Comparison of ENCODE assay signal across 17 cellular contexts in the genomic region with DNA sequence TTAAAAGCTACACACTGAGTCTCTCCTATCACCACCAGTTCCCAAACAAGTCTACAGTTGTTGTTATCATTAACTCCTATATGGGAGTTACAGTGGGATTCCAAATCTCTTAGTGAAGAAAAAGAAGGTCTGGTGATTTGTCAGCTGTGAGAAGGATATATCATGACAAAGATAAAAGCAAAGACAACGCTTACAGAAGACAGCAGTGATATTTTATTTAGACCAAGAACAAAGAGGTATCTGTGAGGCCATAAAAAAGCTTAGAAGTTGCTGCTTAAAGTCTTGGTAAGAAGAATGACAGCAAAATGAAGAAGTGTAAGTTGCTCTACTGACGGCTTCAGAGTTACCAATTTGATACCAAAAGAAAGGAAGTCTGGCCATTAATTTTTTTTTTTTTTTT.
"Had no signal": no experiment of that assay in that cellular context is flagged by ENCODE, and none has a peak within 500 bp of the region (broad histone marks: within the 10 kb centered on the region; RNA-seq: fewer than 3 reads in every experiment).

No MANE protein-coding gene starts in this region.

- DNase-seq: activated B cell treated with CpG ODN at 0.5 μM for 24 hours; activated CD4-positive, alpha-beta T cell treated with anti-CD3 and anti-CD28 coated beads, Interleukin-2, amount 10 ng/mL, durations not matched to agents 24 days and 14 days; activated CD8-positive, alpha-beta memory T cell treated with anti-CD3 and anti-CD28 coated beads, Interleukin-2, amount 50 U/mL, for 4 hours; activated CD8-positive, alpha-beta T cell treated with anti-CD3 and anti-CD28 coated beads, Interleukin-2, amount 10 ng/mL, durations not matched to agents 7 days and 5 days; activated effector memory CD4-positive, alpha-beta T cell treated with anti-CD3 and anti-CD28 coated beads, Interleukin-2, amount 50 U/mL, for 16 hours; activated T-cell treated with anti-CD3 and anti-CD28 coated beads, Interleukin-2, amount 50 U/mL, for 48 hours; islet precursor cell; left ventricle myocardium inferior; natural killer cell; nucleus accumbens; right cardiac atrium; spleen had no signal

- ATAC-seq: activated CD8-positive, alpha-beta T cell treated with anti-CD3 and anti-CD28 coated beads, Interleukin-2, amount 10 ng/mL, durations not matched to agents 7 days and 5 days; natural killer cell; right cardiac atrium; stimulated activated memory B cell treated with anti-CD40 and anti-IgM and Interleukin-4, amounts not matched to agents 10 μg/mL and 1 μg/mL and 100 μg/mL, for 72 hours had no signal

- H3K27me3 Mint-ChIP-seq: activated B cell treated with CpG ODN at 0.5 μM for 24 hours; activated CD4-positive, alpha-beta T cell treated with anti-CD3 and anti-CD28 coated beads, Interleukin-2, amount 10 ng/mL, durations not matched to agents 24 days and 14 days; activated naive CD4-positive, alpha-beta T cell treated with anti-CD3 and anti-CD28 coated beads, Interleukin-2, amount 50 U/mL, for 24 hours; stimulated activated memory B cell treated with anti-CD40 and anti-IgM and Interleukin-4, amounts not matched to agents 10 μg/mL and 1 μg/mL and 100 μg/mL, for 72 hours had no signal

- H3K36me3 Mint-ChIP-seq: natural killer cell had no signal

- H3K4me3 ChIP-seq: left ventricle myocardium inferior, spleen had no signal

- H3K27ac Mint-ChIP-seq: activated B cell treated with CpG ODN at 0.5 μM for 24 hours; activated CD4-positive, alpha-beta T cell treated with anti-CD3 and anti-CD28 coated beads, Interleukin-2, amount 10 ng/mL, durations not matched to agents 24 days and 14 days; activated CD8-positive, alpha-beta T cell treated with anti-CD3 and anti-CD28 coated beads, Interleukin-2, amount 10 ng/mL, durations not matched to agents 7 days and 5 days; activated naive CD4-positive, alpha-beta T cell treated with anti-CD3 and anti-CD28 coated beads, Interleukin-2, amount 50 U/mL, for 24 hours; natural killer cell; stimulated activated memory B cell treated with anti-CD40 and anti-IgM and Interleukin-4, amounts not matched to agents 10 μg/mL and 1 μg/mL and 100 μg/mL, for 72 hours; T-helper 1 cell treated with Interleukin-12 subunit alpha and Interleukin-12 subunit beta and Interleukin-4 antibody, amounts not matched to agents 30 μg/mL and 1 μg/mL, for 36 hours had no signal

- FAIRE-seq: colon, endometrium had no signal

- H3K27me3 ChIP-seq: spleen had no signal

- H3K4me3 Mint-ChIP-seq: activated B cell treated with CpG ODN at 0.5 μM for 24 hours; activated CD4-positive, alpha-beta T cell treated with anti-CD3 and anti-CD28 coated beads, Interleukin-2, amount 10 ng/mL, durations not matched to agents 24 days and 14 days; activated CD8-positive, alpha-beta T cell treated with anti-CD3 and anti-CD28 coated beads, Interleukin-2, amount 10 ng/mL, durations not matched to agents 7 days and 5 days; activated naive CD4-positive, alpha-beta T cell treated with anti-CD3 and anti-CD28 coated beads, Interleukin-2, amount 50 U/mL, for 24 hours; natural killer cell; stimulated activated memory B cell treated with anti-CD40 and anti-IgM and Interleukin-4, amounts not matched to agents 10 μg/mL and 1 μg/mL and 100 μg/mL, for 72 hours; T-helper 1 cell treated with Interleukin-12 subunit alpha and Interleukin-12 subunit beta and Interleukin-4 antibody, amounts not matched to agents 30 μg/mL and 1 μg/mL, for 36 hours had no signal

- H3K27ac ChIP-seq: left ventricle myocardium inferior, spleen had no signal

- H3K9me3 Mint-ChIP-seq: natural killer cell had no signal

- H3K36me3 ChIP-seq: left ventricle myocardium inferior had no signal
